6 cellular contexts compared by ENCODE assay signal in genomic region chr3:116341381-116341780, GRCh38.
"Had no signal": no experiment of that assay in that cellular context is flagged by ENCODE, and none has a peak within 500 bp of the region (broad histone marks: within the 10 kb centered on the region; RNA-seq: fewer than 3 reads in every experiment).

No MANE protein-coding gene starts in this region.

- H3K36me3 Mint-ChIP-seq: IgD-negative memory B cell had no signal

- ATAC-seq: HepG2 had no signal

- H3K27me3 Mint-ChIP-seq: IgD-negative memory B cell had no signal

- H3K9me3 Mint-ChIP-seq: H9 had no signal

- DNase-seq: H9, HCEC 1CT had no signal

- H3K27ac ChIP-seq: KMS-11 had no signal

- H3K4me3 Mint-ChIP-seq: H9, IgD-negative memory B cell had no signal

- H3K4me1 Mint-ChIP-seq: IgD-negative memory B cell had no signal

- H3K4me2 ChIP-seq: KMS-11 had no signal

- H3K27ac Mint-ChIP-seq: H9, IgD-negative memory B cell had no signal

- H2AFZ ChIP-seq: GM23248 had no signal

- H3K9ac ChIP-seq: GM23248, KMS-11 had no signal
